ENCODE assay signal across 1 cellular context in genomic region chr7:21076054-21076453, GRCh38.
TF ChIP-seq lines count a peak whose summit lies in the region.

No MANE protein-coding gene starts in this region.

TF ChIP-seq in GM23338, 12 proteins besides CTCF, POLR2A, EP300 and RAD21 (continued from another document):
- TF ChIP-seq NANOG (IDR thresholded peaks at IDR 0.05; ENCODE audit: borderline replicate concordance) (no peak), JUNB (IDR thresholded peaks at IDR 0.05; ENCODE audit: unreplicated experiment) (no peak), ZNF462 (CRISPR knock-in tag; IDR thresholded peaks at IDR 0.05) (no peak), EZH2phosphoT487 (IDR thresholded peaks at IDR 0.05; ENCODE audit: unreplicated experiment) (no peak)
